Comparison of ENCODE assay signal across 8 cellular contexts in the genomic region with DNA sequence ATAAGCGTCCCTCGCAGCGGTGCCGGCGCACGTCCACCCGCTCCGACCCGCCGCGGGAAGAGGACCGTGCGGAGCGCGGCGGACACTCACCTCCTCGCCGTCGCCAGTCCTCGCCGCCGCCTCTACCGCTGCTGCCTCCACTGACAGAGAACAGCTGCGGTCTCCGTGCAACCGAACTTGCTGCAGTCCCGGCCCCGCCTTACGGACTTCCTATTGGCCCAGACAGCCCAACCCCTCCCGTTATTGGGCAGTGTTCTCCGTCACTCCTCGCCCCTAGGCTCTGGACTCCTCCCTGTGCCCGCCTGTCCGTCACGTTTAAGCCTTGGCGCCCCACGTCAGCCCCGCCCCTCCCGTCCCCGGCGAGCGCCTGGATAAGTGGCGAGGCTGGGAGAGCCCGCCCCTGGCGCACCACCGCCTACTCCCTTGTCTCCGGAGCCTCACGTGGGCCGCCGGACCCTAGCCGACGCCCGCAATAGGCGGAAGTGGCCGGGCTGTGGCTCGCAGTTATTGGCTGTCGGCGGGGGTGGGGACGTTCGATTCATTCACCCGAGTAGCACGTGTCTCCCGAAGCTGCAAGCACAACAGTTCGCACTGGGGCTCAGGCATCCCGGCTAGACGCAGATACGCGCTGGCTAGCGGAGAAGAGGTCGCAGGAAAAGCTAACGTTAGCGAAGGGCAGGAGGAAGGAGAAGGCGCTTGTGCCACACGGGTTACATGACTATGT. TPM values are rescaled to one million over a fixed set of nuclear protein-coding genes. Genes with fewer than 3 reads are reported as not detected.
DNase-seq lines count a peak whose midpoint lies in the region; ATAC-seq and TF ChIP-seq lines count a peak whose summit lies in the region.

Gene PC, minus strand, starts transcription at position 152 of the 724 bp plus-strand sequence. CDS start 86,224 bp downstream, outside the sequence.

- peaks cover 0 to 31% (median 13%) of the 10 kb centered on the region in 9 donors for H3K4me1 ChIP-seq in heart right ventricle

- peaks cover 21% of the 10 kb centered on the region for H3K4me1 Mint-ChIP-seq in type B pancreatic cell (ENCODE audit: unreplicated experiment)

- peaks cover 4% of the 10 kb centered on the region for H3K27me3 Mint-ChIP-seq in type B pancreatic cell

- no peaks in the 10 kb centered on the region for H3K9me3 ChIP-seq in heart right ventricle

- intact Hi-C loops in heart right ventricle (cut with DNase I): loop anchor here in 2 of 10 donors (2.0 to 5.0 kb wide), 2 partner anchors 101 to 102 kb away; partner anchors contain the start of gene LRFN4 (in 2 of the 2)
- intact Hi-C loops in posterior cingulate gyrus (cut with DNase I): loop anchor here (1.0 to 10.0 kb wide), 3 partner anchors 41 to 102 kb away; no protein-coding TSS in a partner anchor

- H3K4me3 ChIP-seq in heart right ventricle: peak within 1 kb of the TSS; percentile 9 to 87 (median 64)

- no peaks in the 10 kb centered on the region for H3K27me3 ChIP-seq in heart right ventricle

- 0 to 1% methylated on average over 72 to 74 of the region's 74 CpGs for WGBS in heart right ventricle, 2 donors

- H3K27ac ChIP-seq in heart right ventricle: peak within 1 kb of the TSS in 9 of 10 donors; percentile 68 to 90 (median 77)

- TF ChIP-seq CTCF in GM10266 (IDR thresholded peaks at IDR 0.05; ENCODE audit: control insufficient read depth, insufficient read depth, low read depth, missing control alignments): no peak
- no peak for TF ChIP-seq CTCF in heart right ventricle (IDR thresholded peaks at IDR 0.05)
- TF ChIP-seq CTCF in type B pancreatic cell (conservative IDR thresholded peaks at IDR 0.05): no peak

- DNase-seq in GM10266 (ENCODE audit: extremely low spot score): peak; percentile 99
- peak; percentile 98 for DNase-seq in NCI-H1417 treated with DMSO at 0.1 percent for 48 hours (lab: John Stamatoyannopoulos, UW)
- DNase-seq in T-helper 2 cell: peak; percentile 92 to 100 (median 95)
- DNase-seq in amygdala (lab: John Stamatoyannopoulos, UW): peak; percentile 89 to 100 (median 100)
- DNase-seq in heart right ventricle: peak; percentile 99 to 100
- peak; percentile 99 to 100 (median 100) for DNase-seq in posterior cingulate gyrus
- peak; percentile 99 for DNase-seq in type B pancreatic cell (ENCODE audit: extremely low spot score, unreplicated experiment)

- peak within 1 kb of the TSS; percentile 92 for H3K4me3 Mint-ChIP-seq in type B pancreatic cell

- H3K9me3 Mint-ChIP-seq in type B pancreatic cell: peaks cover 7% of the 10 kb centered on the region

- H3K36me3 Mint-ChIP-seq in type B pancreatic cell: no peaks in the 10 kb centered on the region

- H3K27ac Mint-ChIP-seq in type B pancreatic cell: peak within 1 kb of the TSS; percentile 78

- no peaks in the 10 kb centered on the region for H3K36me3 ChIP-seq in heart right ventricle

- peak; percentile 95 for ATAC-seq in HG02759 (IDR thresholded peaks at IDR 0.05; ENCODE audit: unreplicated experiment)
- peak; percentile 98 to 100 (median 99) for ATAC-seq in heart right ventricle

RNA-seq across cellular contexts. Expression of gene PC, which starts in this region (rescaled TPM):
- total RNA-seq in heart right ventricle: 10 to 100 TPM in 7 of 10 donors, 1 to 10 TPM in 3; 6.8 to 18.5 (median 11.0) TPM
- 10 to 100 TPM; 13.2 to 26.0 TPM for polyA plus RNA-seq in heart right ventricle
- 14.8 and 25.7 TPM in 2 replicates for total RNA-seq in type B pancreatic cell (ENCODE audit: low replicate concordance)

Comparison
In these comparisons a context has a peak if more than half of its experiments do, and no peak if none do; other contexts are left out.
1. Peak in every context shown above with its lines: DNase-seq, ATAC-seq, H3K4me3 ChIP-seq and H3K27ac ChIP-seq.